ENCODE assay signal across 6 cellular contexts in the genomic region with DNA sequence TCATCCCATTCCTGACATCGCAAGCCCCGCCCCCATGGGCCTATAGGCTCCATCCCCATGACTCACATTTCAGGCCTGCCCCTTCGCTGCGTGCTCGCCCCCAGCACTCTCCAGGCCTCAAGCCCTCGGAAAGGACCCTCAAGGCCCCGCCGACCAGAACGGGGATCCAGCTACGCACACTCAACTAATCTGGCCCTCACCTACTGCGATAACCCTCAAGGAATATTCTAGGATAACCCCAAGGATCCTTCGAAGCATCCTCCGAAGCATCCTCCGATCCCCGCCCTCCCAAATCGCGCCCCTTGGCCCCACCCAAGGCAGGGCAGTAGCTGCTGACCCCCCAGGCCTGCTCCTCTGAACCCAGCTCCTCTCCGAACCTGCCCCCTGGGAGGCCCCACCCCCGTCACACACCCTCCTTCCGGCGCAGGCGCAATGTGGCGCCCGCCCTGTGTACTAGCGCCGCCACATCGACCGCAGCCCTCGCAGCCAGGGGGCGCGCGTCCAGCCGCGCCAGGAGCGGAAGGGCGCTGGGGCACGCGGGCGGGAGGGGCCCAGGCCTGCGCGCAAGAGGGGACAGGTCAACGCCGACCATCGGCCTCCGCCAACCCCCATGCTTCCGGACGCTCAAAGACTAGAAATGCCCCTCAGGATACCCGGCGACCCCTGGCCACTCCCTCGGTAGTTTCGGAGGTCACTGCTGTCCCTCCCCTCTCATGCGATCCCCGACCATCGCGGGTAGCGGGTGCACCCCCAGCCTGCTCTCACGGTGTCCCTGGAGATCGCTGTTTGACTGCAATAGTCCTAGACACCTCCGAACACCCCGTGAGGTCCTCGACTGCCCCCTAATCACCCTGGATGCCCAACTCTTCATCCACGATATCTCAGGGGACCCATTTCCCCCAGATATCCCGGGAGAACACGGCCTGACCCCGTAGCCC. TPM values are rescaled to one million over a fixed set of nuclear protein-coding genes. Genes with fewer than 3 reads are reported as not detected.
DNase-seq lines count a peak whose midpoint lies in the region; ATAC-seq and TF ChIP-seq lines count a peak whose summit lies in the region.

No MANE protein-coding gene starts in this region.

- no peak for TF ChIP-seq POLR2A in testis (IDR thresholded peaks at IDR 0.05)

- DNase-seq in HS-27A (ENCODE audit: low read depth) (peak; percentile 52), SK-MEL-5 (ENCODE audit: low read depth, low spot score) (peak; percentile 74), brain pericyte (ENCODE audit: low read depth, low spot score) (peak; percentile 47), testis (peak; percentile 86)

- in situ Hi-C loops in SK-MEL-5 (cut with HindIII; ENCODE audit: low pct_unique_long_range_greater_than_20kb, low sequenced_read_pairs) = no loop called here

- WGBS in mesodermal cell (ENCODE audit: insufficient coverage in 2 of 2), 2 experiments = 7 to 12% methylated on average over 19 to 41 of the region's 65 CpGs
- WGBS in testis, 2 donors = 2 to 4% methylated on average over 8 to 32 of the region's 65 CpGs

- H3K27me3 ChIP-seq in testis = no peaks in the 10 kb centered on the region

- peak overlapping the region; percentile 35 for H3K4me3 ChIP-seq in mesodermal cell (ENCODE audit: extremely low read depth, insufficient read depth, low read length, poor library complexity, severe bottlenecking)
- peak overlapping the region; percentile 41 to 63 for H3K4me3 ChIP-seq in testis

- no peaks in the 10 kb centered on the region for H3K36me3 ChIP-seq in mesodermal cell (ENCODE audit: control insufficient read depth, insufficient read depth, low read length)
- no peaks in the 10 kb centered on the region for H3K36me3 ChIP-seq in testis (ENCODE audit: low read depth, missing control alignments)

- H3K9me3 ChIP-seq in mesodermal cell (ENCODE audit: control insufficient read depth, low read length) (no peaks in the 10 kb centered on the region), testis (no peaks in the 10 kb centered on the region)

- TF ChIP-seq CTCF in testis (IDR thresholded peaks at IDR 0.05) = peak; percentile 63 to 86 (median 81)

- peak; percentile 70 for ATAC-seq in GM18858 (IDR thresholded peaks at IDR 0.05; ENCODE audit: unreplicated experiment)

- intact Hi-C loops in testis (cut with DNase I; ENCODE audit: low total_unique reads) = no loop called here

- H3K4me1 ChIP-seq in mesodermal cell (ENCODE audit: control insufficient read depth, insufficient read depth, low read length, poor library complexity, severe bottlenecking) (peaks cover 3% of the 10 kb centered on the region), testis (no peaks in the 10 kb centered on the region)

- H3K27ac ChIP-seq in mesodermal cell (ENCODE audit: low read depth, low read length, severe bottlenecking) (peak overlapping the region; percentile 98), testis (peak overlapping the region; percentile 86 to 91)

RNA-seq across cellular contexts. Expression of gene MAGIX, which starts 6.4 kb away (rescaled TPM):
- 1.4 and 2.6 TPM in 2 replicates for total RNA-seq in SK-MEL-5 (2014; rRNA removed; shearing (Covaris generic))
- 2.7 and 3.5 TPM in 2 replicates for polyA plus RNA-seq in SK-MEL-5 (2015; cell fraction: cytosol; rRNA removed)
- polyA plus RNA-seq in SK-MEL-5 (2015; cell fraction: nucleus; rRNA removed) = 1.3 and 2.1 TPM in 2 replicates
- polyA plus RNA-seq in mesodermal cell (2013, experiment 1 of 2) = 0.92 TPM
- polyA plus RNA-seq in mesodermal cell (2013, experiment 2 of 2) = 0.51 TPM
- total RNA-seq in testis = 1 to 10 TPM; 1.1 to 3.1 TPM
- 0.90 TPM for polyA plus RNA-seq in testis (ENCODE audit: insufficient read depth, low read depth, low replicate concordance)

RNA-seq across cellular contexts. Expression of gene PLP2, which starts 15.5 kb away (rescaled TPM):
- total RNA-seq in SK-MEL-5 (2014; rRNA removed; shearing (Covaris generic)) = 8.1 and 9.1 TPM in 2 replicates
- 14.3 and 14.8 TPM in 2 replicates for polyA plus RNA-seq in SK-MEL-5 (2015; cell fraction: cytosol; rRNA removed)
- polyA plus RNA-seq in SK-MEL-5 (2015; cell fraction: nucleus; rRNA removed) = 0.60 and 1.9 TPM in 2 replicates
- 12.6 TPM for polyA plus RNA-seq in mesodermal cell (2013, experiment 1 of 2)
- polyA plus RNA-seq in mesodermal cell (2013, experiment 2 of 2) = 10.8 TPM
- 10 to 100 TPM; 19.0 to 21.4 TPM for total RNA-seq in testis
- 61.6 TPM for polyA plus RNA-seq in testis (ENCODE audit: insufficient read depth, low read depth, low replicate concordance)

RNA-seq across cellular contexts. Expression of gene PRICKLE3, which starts 30.0 kb away (rescaled TPM):
- total RNA-seq in SK-MEL-5 (2014; rRNA removed; shearing (Covaris generic)) = 21.1 and 24.8 TPM in 2 replicates
- 63.7 TPM in 2 replicates for polyA plus RNA-seq in SK-MEL-5 (2015; cell fraction: cytosol; rRNA removed)
- 91.5 and 98.1 TPM in 2 replicates for polyA plus RNA-seq in SK-MEL-5 (2015; cell fraction: nucleus; rRNA removed)
- 10.9 TPM for polyA plus RNA-seq in mesodermal cell (2013, experiment 1 of 2)
- polyA plus RNA-seq in mesodermal cell (2013, experiment 2 of 2) = 9.8 TPM
- 1 to 10 TPM; 6.1 to 9.9 TPM for total RNA-seq in testis
- 2.7 TPM for polyA plus RNA-seq in testis (ENCODE audit: insufficient read depth, low read depth, low replicate concordance)

RNA-seq across cellular contexts. Expression of gene GPKOW, which starts 32.6 kb away (rescaled TPM):
- total RNA-seq in SK-MEL-5 (2014; rRNA removed; shearing (Covaris generic)) = 29.0 and 31.2 TPM in 2 replicates
- polyA plus RNA-seq in SK-MEL-5 (2015; cell fraction: cytosol; rRNA removed) = 27.9 and 30.9 TPM in 2 replicates
- 8.4 and 12.3 TPM in 2 replicates for polyA plus RNA-seq in SK-MEL-5 (2015; cell fraction: nucleus; rRNA removed)
- polyA plus RNA-seq in mesodermal cell (2013, experiment 1 of 2) = 26.7 TPM
- 24.6 TPM for polyA plus RNA-seq in mesodermal cell (2013, experiment 2 of 2)
- total RNA-seq in testis = 10 to 100 TPM; 19.6 to 24.8 TPM
- polyA plus RNA-seq in testis (ENCODE audit: insufficient read depth, low read depth, low replicate concordance) = 17.9 TPM

RNA-seq across cellular contexts. Expression of gene SYP, which starts 43.8 kb away (rescaled TPM):
- 72.1 and 73.0 TPM in 2 replicates for total RNA-seq in SK-MEL-5 (2014; rRNA removed; shearing (Covaris generic))
- 66.0 and 67.0 TPM in 2 replicates for polyA plus RNA-seq in SK-MEL-5 (2015; cell fraction: cytosol; rRNA removed)
- 23.0 and 28.5 TPM in 2 replicates for polyA plus RNA-seq in SK-MEL-5 (2015; cell fraction: nucleus; rRNA removed)
- polyA plus RNA-seq in mesodermal cell (2013, experiment 1 of 2) = 1.4 TPM
- polyA plus RNA-seq in mesodermal cell (2013, experiment 2 of 2) = 1.1 TPM
- total RNA-seq in testis = 1 to 10 TPM; 1.7 to 3.4 TPM
- 2.5 TPM for polyA plus RNA-seq in testis (ENCODE audit: insufficient read depth, low read depth, low replicate concordance)

Comparison
In these comparisons a context has a peak if more than half of its experiments do, and no peak if none do; other contexts are left out.
1. Peak in every context shown above with its lines: DNase-seq, ATAC-seq, H3K4me3 ChIP-seq and H3K27ac ChIP-seq.